Comparison of ENCODE assay signal across 16 cellular contexts in the genomic region with DNA sequence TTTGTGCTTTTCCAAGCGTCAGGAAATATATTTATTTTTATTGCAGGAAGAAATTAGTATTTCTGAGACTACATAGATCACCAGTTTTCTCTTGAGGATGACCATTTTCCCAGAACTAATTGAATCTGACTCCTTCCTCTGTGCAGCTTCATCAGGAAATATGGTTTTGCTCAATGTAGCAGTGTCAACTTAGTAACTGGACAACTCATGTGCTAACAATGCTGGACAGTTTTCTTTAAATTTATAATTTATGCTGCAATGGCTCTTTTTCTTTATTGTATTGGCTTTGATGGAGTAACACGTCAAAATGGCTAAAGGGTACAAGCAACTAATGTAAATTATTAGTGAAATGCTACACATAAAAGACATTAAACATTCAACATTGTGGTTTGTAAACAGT.
A peak's percentile ranks its signal among the peaks of the same experiment; 100 is the strongest.
DNase-seq lines count a peak whose midpoint lies in the region; ATAC-seq and TF ChIP-seq lines count a peak whose summit lies in the region.
"Had no signal": no experiment of that assay in that cellular context is flagged by ENCODE, and none has a peak within 500 bp of the region (broad histone marks: within the 10 kb centered on the region; RNA-seq: fewer than 3 reads in every experiment).

No MANE protein-coding gene starts in this region.

- no peak overlapping the region for H4K8ac ChIP-seq in IMR-90 (ENCODE audit: low read depth in 2 of 2, low read length in 2 of 2)

- no peak overlapping the region for H3K4me3 Mint-ChIP-seq in osteocyte (ENCODE audit: unreplicated experiment)
- H3K4me3 Mint-ChIP-seq: B cell; CD8-positive, alpha-beta T cell; IgD-negative memory B cell had no signal

- no peak overlapping the region for H2BK15ac ChIP-seq in IMR-90 (ENCODE audit: low read depth, low read length)

- H3K27me3 ChIP-seq in IMR-90 (ENCODE audit: control insufficient read depth, insufficient read depth, low read length): no peaks in the 10 kb centered on the region
- H3K27me3 ChIP-seq: BLaER1 treated with 17β-estradiol and CSF1 and Interleukin-3, amounts not matched to agents 10 nM and 100 nM had no signal

- no peak overlapping the region for H3K23ac ChIP-seq in IMR-90 (ENCODE audit: low read depth, low read length)

- TF ChIP-seq POLR2A in IMR-90 (IDR thresholded peaks at IDR 0.05; ENCODE audit: low read depth, low read length): no peak
- no peak for TF ChIP-seq POLR2A in lower leg skin (IDR thresholded peaks at IDR 0.05)

- H3K4me1 ChIP-seq in IMR-90 (ENCODE audit: control insufficient read depth, insufficient read depth, low read length): peaks cover 12% of the 10 kb centered on the region

- H3K27ac ChIP-seq in IMR-90 (ENCODE audit: insufficient read depth, low read length): no peak overlapping the region
- H3K27ac ChIP-seq: BLaER1 treated with 17β-estradiol and CSF1 and Interleukin-3, amounts not matched to agents 10 nM and 100 nM had no signal

- no peaks in the 10 kb centered on the region for H3K36me3 Mint-ChIP-seq in osteocyte (ENCODE audit: unreplicated experiment)
- H3K36me3 Mint-ChIP-seq: CD8-positive, alpha-beta T cell; IgD-negative memory B cell had no signal

- no CpG with 5 or more reads among the region's 2 CpGs for WGBS in IMR-90 (ENCODE audit: extremely low coverage in 2 of 2, insufficient read length in 1 of 2), 2 experiments
- WGBS in lower leg skin, 2 donors: 86 to 91% methylated on average over 2 of the region's 2 CpGs

- CTCF ChIA-PET in IMR-90 (lab: Yijun Ruan, JAX): no interaction called here

- intact Hi-C loops in IMR-90 (cut with micrococcal nuclease): no loop called here
- intact Hi-C loops in lower leg skin (cut with DNase I; ENCODE audit: low total_unique reads): no loop called here

- H4K5ac ChIP-seq in IMR-90 (ENCODE audit: low read depth, low read length): no peak overlapping the region

- no peaks in the 10 kb centered on the region; the same call in 1 of the 2 replicates for H4K20me1 ChIP-seq in IMR-90 (ENCODE audit: insufficient read depth, low read length)
- H4K20me1 ChIP-seq: BLaER1 treated with 17β-estradiol and CSF1 and Interleukin-3, amounts not matched to agents 10 nM and 100 nM had no signal

- no peak for TF ChIP-seq RAD21 in IMR-90 (IDR thresholded peaks at IDR 0.05; ENCODE audit: low read length)

- in situ Hi-C loops in IMR-90 (cut with MboI; ENCODE audit: low sequenced_read_pairs): no loop called here

- TF ChIP-seq CTCF in IMR-90 (conservative IDR thresholded peaks at IDR 0.05; ENCODE audit: low read depth, low read length): no peak
- TF ChIP-seq CTCF in fibroblast of villous mesenchyme (IDR thresholded peaks at IDR 0.05; ENCODE audit: insufficient read depth, low read depth, low read length): no peak
- TF ChIP-seq CTCF in osteocyte (IDR thresholded peaks at IDR 0.05): no peak
- no peak for TF ChIP-seq CTCF in lower leg skin (IDR thresholded peaks at IDR 0.05)

- H3K9me1 ChIP-seq in IMR-90 (ENCODE audit: insufficient read depth, low read length): peaks cover 14% of the 10 kb centered on the region

- H3K27ac Mint-ChIP-seq in osteocyte (ENCODE audit: unreplicated experiment): peak overlapping the region; percentile 38
- H3K27ac Mint-ChIP-seq: B cell; CD8-positive, alpha-beta T cell; IgD-negative memory B cell had no signal

- H2AFZ ChIP-seq in IMR-90 (replicated peaks; ENCODE audit: low read length, poor library complexity): no peak overlapping the region

- H3K4ac ChIP-seq in IMR-90 (ENCODE audit: low read depth, low read length): no peak overlapping the region

- peaks cover 53% of the 10 kb centered on the region for H3K4me1 Mint-ChIP-seq in osteocyte (ENCODE audit: unreplicated experiment)
- H3K4me1 Mint-ChIP-seq: B cell had no signal

- no peak overlapping the region for H3K4me2 ChIP-seq in IMR-90 (ENCODE audit: low read depth, low read length)
- H3K4me2 ChIP-seq: BLaER1 treated with 17β-estradiol and CSF1 and Interleukin-3, amounts not matched to agents 10 nM and 100 nM had no signal

- no peaks in the 10 kb centered on the region for H3K36me3 ChIP-seq in IMR-90 (ENCODE audit: control insufficient read depth, insufficient read depth, low read length)
- H3K36me3 ChIP-seq: BLaER1 treated with 17β-estradiol and CSF1 and Interleukin-3, amounts not matched to agents 10 nM and 100 nM; HAP-1 had no signal

- H3K9me3 ChIP-seq in IMR-90 (ENCODE audit: control insufficient read depth, insufficient read depth, low read length): no peaks in the 10 kb centered on the region
- H3K9me3 ChIP-seq: BLaER1 treated with 17β-estradiol and CSF1 and Interleukin-3, amounts not matched to agents 10 nM and 100 nM had no signal

- no peak overlapping the region for H2BK5ac ChIP-seq in IMR-90 (ENCODE audit: low read depth, low read length, poor library complexity, severe bottlenecking)

- no peak overlapping the region for H3K9ac ChIP-seq in IMR-90 (ENCODE audit: low read depth, low read length)
- H3K9ac ChIP-seq: BLaER1 treated with 17β-estradiol and CSF1 and Interleukin-3, amounts not matched to agents 10 nM and 100 nM had no signal

- H3K18ac ChIP-seq in IMR-90 (ENCODE audit: low read depth, low read length): no peak overlapping the region

- peak; percentile 18; the same call in 1 of the 2 replicates for ATAC-seq in IMR-90 (ENCODE audit: low read depth)
- no peak for ATAC-seq in GM19455 (IDR thresholded peaks at IDR 0.05; ENCODE audit: unreplicated experiment)
- ATAC-seq in HG03108 (IDR thresholded peaks at IDR 0.05; ENCODE audit: unreplicated experiment): no peak
- ATAC-seq: CD8-positive, alpha-beta T cell; GM12878 had no signal

- H3K4me3 ChIP-seq in IMR-90 (ENCODE audit: insufficient read depth, low read depth, low read length) (no peak overlapping the region), fibroblast of villous mesenchyme (ENCODE audit: low read depth, low read length) (no peak overlapping the region), lower leg skin (ENCODE audit: low read depth, poor library complexity, severe bottlenecking) (no peak overlapping the region)
- H3K4me3 ChIP-seq: BLaER1 treated with 17β-estradiol and CSF1 and Interleukin-3, amounts not matched to agents 10 nM and 100 nM; GM12878; HAP-1 had no signal

- H2BK20ac ChIP-seq in IMR-90 (ENCODE audit: low read depth, low read length): no peak overlapping the region

- no peak overlapping the region for H2BK120ac ChIP-seq in IMR-90 (ENCODE audit: low read depth, low read length)

- H2AK9ac ChIP-seq in IMR-90 (replicated peaks; ENCODE audit: low read depth, low read length, poor library complexity): no peak overlapping the region

- H3K9me3 Mint-ChIP-seq in osteocyte (ENCODE audit: unreplicated experiment): peaks cover 6% of the 10 kb centered on the region
- H3K9me3 Mint-ChIP-seq: CD8-positive, alpha-beta T cell had no signal

- H4K91ac ChIP-seq in IMR-90 (ENCODE audit: insufficient read depth, low read depth, low read length): no peak overlapping the region

- H3K56ac ChIP-seq in IMR-90 (ENCODE audit: extremely low read depth, insufficient read depth, low read length): no peak overlapping the region

- POLR2A ChIA-PET in IMR-90 (lab: Charles Lee; ENCODE audit: unreplicated experiment): no interaction called here

- dilution Hi-C loops in IMR-90 (cut with HindIII; ENCODE audit: low sequenced_read_pairs, unreplicated experiment): no loop called here

- peak; percentile 44 for DNase-seq in IMR-90
- peak; percentile 31 for DNase-seq in fibroblast of gingiva (ENCODE audit: low read depth)
- peak; percentile 52 for DNase-seq in fibroblast of villous mesenchyme (ENCODE audit: low read depth)
- DNase-seq in osteocyte (ENCODE audit: extremely low spot score, unreplicated experiment): no peak
- no peak for DNase-seq in midbrain (lab: John Stamatoyannopoulos, UW)
- DNase-seq in lower leg skin (ENCODE audit: low spot score in 2 of 2): no peak
- DNase-seq: Calu3; CD8-positive, alpha-beta T cell; DMS79 treated with DMSO at 0.1 percent for 48 hours had no signal

- H3K79me1 ChIP-seq in IMR-90 (ENCODE audit: low read depth in 1 of 2, low read length in 2 of 2): no peaks in the 10 kb centered on the region

- no peak overlapping the region for H2AK5ac ChIP-seq in IMR-90 (ENCODE audit: low read depth, low read length)

- H3K14ac ChIP-seq in IMR-90 (replicated peaks; ENCODE audit: low read depth, low read length): no peak overlapping the region

- no peaks in the 10 kb centered on the region for H3K27me3 Mint-ChIP-seq in osteocyte (ENCODE audit: unreplicated experiment)
- H3K27me3 Mint-ChIP-seq: B cell, IgD-negative memory B cell had no signal

- BruUV-seq in IMR-90 (replicated peaks; lab: Mats Ljungman, UMichigan): no TSS peak

TF ChIP-seq in IMR-90, 13 proteins besides CTCF, POLR2A, EP300 and RAD21 (continues in another document):
- no peak for TF ChIP-seq CEBPB (IDR thresholded peaks at IDR 0.05; ENCODE audit: low read depth, low read length)
- TF ChIP-seq ELK1 (IDR thresholded peaks at IDR 0.05; ENCODE audit: borderline replicate concordance, low read depth, low read length): no peak
- TF ChIP-seq BHLHE40 (IDR thresholded peaks at IDR 0.05; ENCODE audit: low read depth, low read length): no peak
- TF ChIP-seq NFE2L2 (IDR thresholded peaks at IDR 0.05; ENCODE audit: low read depth, low read length): no peak
- TF ChIP-seq MAZ (IDR thresholded peaks at IDR 0.05; ENCODE audit: borderline replicate concordance, low read depth, low read length): no peak
- no peak for TF ChIP-seq CHD1 (IDR thresholded peaks at IDR 0.05; ENCODE audit: low read depth, low read length)
- no peak for TF ChIP-seq RCOR1 (IDR thresholded peaks at IDR 0.05; ENCODE audit: insufficient replicate concordance, low read length)
- no peak for TF ChIP-seq FOS (IDR thresholded peaks at IDR 0.05; ENCODE audit: low read depth, low read length)
- no peak for TF ChIP-seq RFX5 (IDR thresholded peaks at IDR 0.05; ENCODE audit: low read depth, low read length)
- no peak for TF ChIP-seq USF2 (IDR thresholded peaks at IDR 0.05; ENCODE audit: low read depth, low read length)
- no peak for TF ChIP-seq MAFK (IDR thresholded peaks at IDR 0.05; ENCODE audit: low read depth, low read length)

Comparison
In these comparisons a context has a peak if more than half of its experiments do, and no peak if none do; other contexts are left out.
1. DNase-seq: peak in IMR-90 (single experiment), fibroblast of gingiva (single experiment) and fibroblast of villous mesenchyme (single experiment); none in osteocyte (single experiment), midbrain (single experiment) and lower leg skin (0 of 2).